In genomic region chr5:157971466-157972324, GRCh38 we compare ENCODE assay signal across 1 cellular context.
TF ChIP-seq lines count a peak whose summit lies in the region.

No MANE protein-coding gene starts in this region.

TF ChIP-seq in SK-N-SH, 30 proteins besides CTCF, POLR2A, EP300 and RAD21 (continued from another document):
- TF ChIP-seq FOSL2 (IDR thresholded peaks at IDR 0.05; ENCODE audit: borderline replicate concordance, low read depth) (no peak), MXI1 (IDR thresholded peaks at IDR 0.05; ENCODE audit: low read depth, low read length) (no peak)
